Comparison of ENCODE assay signal across 14 cellular contexts in genomic region chr3:122942241-122942640, GRCh38.
"Had no signal": no experiment of that assay in that cellular context is flagged by ENCODE, and none has a peak within 500 bp of the region (broad histone marks: within the 10 kb centered on the region; RNA-seq: fewer than 3 reads in every experiment).

No MANE protein-coding gene starts in this region.

- H3K36me3 ChIP-seq: cardiac muscle cell, esophagus muscularis mucosa, gastrocnemius medialis, left lung, lower lobe of right lung, neural progenitor cell, tibial nerve had no signal

- H3K4me3 ChIP-seq: cardiac muscle cell, coronary artery, esophagus muscularis mucosa, gastrocnemius medialis, left lung, lower lobe of right lung, neural progenitor cell, tibial nerve had no signal

- H2AFZ ChIP-seq: neural progenitor cell had no signal

- H3K27ac ChIP-seq: cardiac muscle cell, coronary artery, esophagus muscularis mucosa, gastrocnemius medialis, left lung, lower lobe of right lung, neural progenitor cell, VCaP had no signal

- DNase-seq: activated CD4-positive, alpha-beta T cell treated with anti-CD3 and anti-CD28 coated beads for 4 hours; activated T-cell treated with anti-CD3 and anti-CD28 coated beads for 4 hours; effector memory CD8-positive, alpha-beta T cell; natural killer cell; stimulated activated naive CD4-positive, alpha-beta T cell treated with Interleukin-2 at 50 U/mL for 16 hours had no signal

- H3K4me1 ChIP-seq: gastrocnemius medialis had no signal

- ATAC-seq: effector memory CD8-positive, alpha-beta T cell had no signal

- H3K27me3 ChIP-seq: cardiac muscle cell, esophagus muscularis mucosa, gastrocnemius medialis, left lung, tibial nerve had no signal

- H3K4me2 ChIP-seq: neural progenitor cell had no signal

- H3K9me3 ChIP-seq: esophagus muscularis mucosa, gastrocnemius medialis, left lung, lower lobe of right lung had no signal

- H3K9ac ChIP-seq: neural progenitor cell had no signal
